9 cellular contexts compared by ENCODE assay signal in genomic region chr14:61479746-61480502, GRCh38.
A peak's percentile ranks its signal among the peaks of the same experiment; 100 is the strongest.
DNase-seq lines count a peak whose midpoint lies in the region; ATAC-seq, FAIRE-seq and TF ChIP-seq lines count a peak whose summit lies in the region.
"Had no signal": no experiment of that assay in that cellular context is flagged by ENCODE, and none has a peak within 500 bp of the region (broad histone marks: within the 10 kb centered on the region; RNA-seq: fewer than 3 reads in every experiment).

No MANE protein-coding gene starts in this region.

- TF ChIP-seq POLR2A in GM12892 (IDR thresholded peaks at IDR 0.05; ENCODE audit: low read depth, low read length), result no peak

- H3K4me3 Mint-ChIP-seq in activated CD8-positive, alpha-beta T cell treated with anti-CD3 and anti-CD28 coated beads for 36 hours, result peak overlapping the region; percentile 61

- in situ Hi-C loops in ACHN (cut with HindIII; ENCODE audit: low pct_ligation_motif_present, low pct_unique_long_range_greater_than_20kb, low sequenced_read_pairs), result no loop called here

- no peak overlapping the region for H3K4me3 ChIP-seq in AG10803 (ENCODE audit: low read length)
- no peak overlapping the region for H3K4me3 ChIP-seq in left lung

- H3K9me3 Mint-ChIP-seq in activated CD8-positive, alpha-beta T cell treated with anti-CD3 and anti-CD28 coated beads for 36 hours, result no peaks in the 10 kb centered on the region

- no peak for ATAC-seq in activated CD8-positive, alpha-beta T cell treated with anti-CD3 and anti-CD28 coated beads for 36 hours
- ATAC-seq in left lung (no peak), GM18909 (IDR thresholded peaks at IDR 0.05; ENCODE audit: poor library complexity, unreplicated experiment) (no peak), HG03045 (IDR thresholded peaks at IDR 0.05; ENCODE audit: unreplicated experiment) (no peak)

- H3K27ac Mint-ChIP-seq in activated CD8-positive, alpha-beta T cell treated with anti-CD3 and anti-CD28 coated beads for 36 hours, result peak overlapping the region; percentile 100

- no peaks in the 10 kb centered on the region for H3K27me3 ChIP-seq in left lung

- POLR2A ChIA-PET in activated CD8-positive, alpha-beta T cell treated with anti-CD3 and anti-CD28 coated beads for 36 hours (lab: Charles Lee), result interaction anchor here (0.7 to 8.8 kb wide), 20 partner anchors 8 to 358 kb away, joined by 3 to 100 read pairs (median 4); partner anchors contain the start of gene HIF1A

- CTCF ChIA-PET in activated CD8-positive, alpha-beta T cell treated with anti-CD3 and anti-CD28 coated beads for 36 hours (lab: Charles Lee), result interaction anchor here (0.6 to 9.1 kb wide), 13 partner anchors 8 to 358 kb away, joined by 3 to 94 read pairs (median 3); partner anchors contain the start of gene TMEM30B

- peak; percentile 21 for FAIRE-seq in GM12892 (lab: Jason Lieb, UNC)

- no peaks in the 10 kb centered on the region for H3K27me3 Mint-ChIP-seq in activated CD8-positive, alpha-beta T cell treated with anti-CD3 and anti-CD28 coated beads for 36 hours

- peak overlapping the region; percentile 95 to 98 for H3K27ac ChIP-seq in left lung

- intact Hi-C loops in activated CD8-positive, alpha-beta T cell treated with anti-CD3 and anti-CD28 coated beads for 36 hours (cut with micrococcal nuclease), result loop anchor here (2.0 to 10.0 kb wide), 2 partner anchors 45 to 215 kb away; partner anchors contain the start of gene HIF1A
- intact Hi-C loops in left lung (cut with DNase I), result loop anchor here in 1 of 2 donors (10.0 kb wide), 3 partner anchors 55 to 215 kb away; partner anchors contain the start of gene HIF1A

- peaks cover 87% of the 10 kb centered on the region for H3K4me1 Mint-ChIP-seq in activated CD8-positive, alpha-beta T cell treated with anti-CD3 and anti-CD28 coated beads for 36 hours (ENCODE audit: low read depth)

- H3K36me3 Mint-ChIP-seq in activated CD8-positive, alpha-beta T cell treated with anti-CD3 and anti-CD28 coated beads for 36 hours (ENCODE audit: low read depth), result peaks cover 61% of the 10 kb centered on the region

- no peaks in the 10 kb centered on the region for H3K36me3 ChIP-seq in left lung

- peaks cover 21 to 93% of the 10 kb centered on the region in 2 donors for H3K4me1 ChIP-seq in left lung

- TF ChIP-seq CTCF in AG10803 (conservative IDR thresholded peaks at IDR 0.05; ENCODE audit: low read length) (no peak), left lung (IDR thresholded peaks at IDR 0.05) (no peak)
- no peak for TF ChIP-seq CTCF in activated CD8-positive, alpha-beta T cell treated with anti-CD3 and anti-CD28 coated beads for 36 hours (IDR thresholded peaks at IDR 0.05)

- DNase-seq in AG10803 (ENCODE audit: low read depth), result peak; percentile 47
- no peak for DNase-seq in GM12892 (ENCODE audit: insufficient read length)
- no peak for DNase-seq in activated CD8-positive, alpha-beta T cell treated with anti-CD3 and anti-CD28 coated beads for 36 hours
- no peak for DNase-seq in left lung
- DNase-seq in activated gamma-delta T cell (lab: John Stamatoyannopoulos, UW), result no peak
- DNase-seq in ACHN, result no peak
- DNase-seq: NCI-H1930 had no signal

- no peaks in the 10 kb centered on the region for H3K9me3 ChIP-seq in left lung
